9 cellular contexts compared by ENCODE assay signal in genomic region chr7:55533050-55533728, GRCh38. TPM values are rescaled to one million over a fixed set of nuclear protein-coding genes. Genes with fewer than 3 reads are reported as not detected.
DNase-seq lines count a peak whose midpoint lies in the region; ATAC-seq and TF ChIP-seq lines count a peak whose summit lies in the region.
"Had no signal": no experiment of that assay in that cellular context is flagged by ENCODE, and none has a peak within 500 bp of the region (broad histone marks: within the 10 kb centered on the region; RNA-seq: fewer than 3 reads in every experiment).

No MANE protein-coding gene starts in this region.

- H2AFZ ChIP-seq in PC-9, result no peak overlapping the region

- no peaks in the 10 kb centered on the region for H3K27me3 ChIP-seq in PC-9 (ENCODE audit: insufficient read depth, low read depth)

- intact Hi-C loops in Right ventricle myocardium superior (cut with DNase I) (no loop called here), cardiac septum (cut with DNase I) (no loop called here), PC-9 (cut with micrococcal nuclease; ENCODE audit: unreplicated experiment) (no loop called here)

- peaks cover 39% of the 10 kb centered on the region for H3K36me3 Mint-ChIP-seq in activated T-helper 17 cell treated with anti-CD3 and anti-CD28 coated beads, Interleukin-2, amount 50 U/mL, for 72 hours (ENCODE audit: low read depth)

- DNase-seq in Right ventricle myocardium superior, result no peak
- DNase-seq in cardiac septum (ENCODE audit: low spot score), result no peak
- peak in 1 of 2 experiments; percentile 84 for DNase-seq in PC-9
- DNase-seq in iris pigment epithelial cell (ENCODE audit: low read depth), result peak; percentile 71
- peak; percentile 45 to 61 for DNase-seq in stimulated activated CD8-positive, alpha-beta memory T cell treated with anti-CD3 and anti-CD28 coated beads, Interleukin-2, amount 100 ng/mL, for 48 hours (ENCODE audit: low read depth in 2 of 2)
- no peak for DNase-seq in NCI-H1105 treated with DMSO at 0.1 percent for 48 hours (lab: John Stamatoyannopoulos, UW)

- H3F3A ChIP-seq in PC-9 (ENCODE audit: insufficient read depth, low read depth), result peaks cover 31% of the 10 kb centered on the region

- peaks cover 11% of the 10 kb centered on the region for H4K20me1 ChIP-seq in PC-9 (ENCODE audit: insufficient read depth)

- no TSS peak for BruUV-seq in PC-9 (replicated peaks; lab: Mats Ljungman, UMichigan)

- no peaks in the 10 kb centered on the region for H3K27me3 Mint-ChIP-seq in activated T-helper 17 cell treated with anti-CD3 and anti-CD28 coated beads, Interleukin-2, amount 50 U/mL, for 72 hours

- TF ChIP-seq CTCF in PC-9 (conservative IDR thresholded peaks at IDR 0.05), result no peak

- peak overlapping the region; percentile 54 for H3K4me2 ChIP-seq in PC-9

- H3K4me1 Mint-ChIP-seq in activated T-helper 17 cell treated with anti-CD3 and anti-CD28 coated beads, Interleukin-2, amount 50 U/mL, for 72 hours, result peaks cover 78% of the 10 kb centered on the region

- H3K4me3 ChIP-seq in PC-9, result no peak overlapping the region

- 0 out of 2 replicates have a peak, but pooled peaks cover 9% of the 10 kb centered on the region for H3K36me3 ChIP-seq in PC-9 (ENCODE audit: low read depth)

- H3K27ac Mint-ChIP-seq in activated T-helper 17 cell treated with anti-CD3 and anti-CD28 coated beads, Interleukin-2, amount 50 U/mL, for 72 hours, result peak overlapping the region; percentile 88

- ATAC-seq in Right ventricle myocardium superior (ENCODE audit: poor library complexity) (peak; percentile 51), HG03095 (IDR thresholded peaks at IDR 0.05; ENCODE audit: unreplicated experiment) (peak; percentile 50)
- peak; percentile 67 for ATAC-seq in activated T-helper 17 cell treated with anti-CD3 and anti-CD28 coated beads, Interleukin-2, amount 50 U/mL, for 72 hours (replicated peaks)

- peaks cover 93% of the 10 kb centered on the region for H3K79me2 ChIP-seq in PC-9 (ENCODE audit: low read depth)

- POLR2A ChIA-PET in PC-9 (lab: Charles Lee; ENCODE audit: unreplicated experiment), result interaction anchor here (0.5 to 1.0 kb wide), 7 partner anchors 20 to 1650 kb away, joined by 3 to 16 read pairs (median 8); no protein-coding TSS in a partner anchor

- CTCF ChIA-PET in PC-9 (lab: Charles Lee), result interaction anchor here (0.5 to 0.6 kb wide), 3 partner anchors 21 to 247 kb away, joined by 3 read pairs; no protein-coding TSS in a partner anchor

- no peaks in the 10 kb centered on the region for H3K9me3 Mint-ChIP-seq in activated T-helper 17 cell treated with anti-CD3 and anti-CD28 coated beads, Interleukin-2, amount 50 U/mL, for 72 hours

- H3K4me1 ChIP-seq in PC-9 (replicated peaks; ENCODE audit: insufficient read depth), result peaks cover 54% of the 10 kb centered on the region

- H3K27ac ChIP-seq in PC-9, result peak overlapping the region; percentile 74
- H3K27ac ChIP-seq: C4-2B had no signal

- H3K9me3 ChIP-seq in PC-9 (ENCODE audit: insufficient read depth, low read depth), result no peaks in the 10 kb centered on the region

- no peaks in the 10 kb centered on the region for H3K9me2 ChIP-seq in PC-9 (ENCODE audit: insufficient read depth)

- H3K4me3 Mint-ChIP-seq in activated T-helper 17 cell treated with anti-CD3 and anti-CD28 coated beads, Interleukin-2, amount 50 U/mL, for 72 hours, result peak overlapping the region; percentile 80

RNA-seq across cellular contexts. Expression of gene VOPP1, which starts 39.1 kb away (rescaled TPM):
- 21.8 TPM for total RNA-seq in Right ventricle myocardium superior
- 32.0 TPM for total RNA-seq in cardiac septum
- total RNA-seq in PC-9 (2021), result 200 and 207 TPM in 2 replicates
- 10 to 100 TPM; 58.0 to 70.9 TPM for total RNA-seq in activated T-helper 17 cell treated with anti-CD3 and anti-CD28 coated beads, Interleukin-2, amount 50 U/mL, for 72 hours

Comparison
In these comparisons a context has a peak if more than half of its experiments do, and no peak if none do; other contexts are left out.
1. DNase-seq: peak in iris pigment epithelial cell (single experiment) and stimulated activated CD8-positive, alpha-beta memory T cell treated with anti-CD3 and anti-CD28 coated beads, Interleukin-2, amount 100 ng/mL, for 48 hours (2 of 2); none in Right ventricle myocardium superior (single experiment), cardiac septum (single experiment) and NCI-H1105 treated with DMSO at 0.1 percent for 48 hours (single experiment).
2. Peak in every context shown above with its lines, with median percentiles within 50 percentile points of each other: ATAC-seq.